Comparison of ENCODE assay signal across 8 cellular contexts in the genomic region with DNA sequence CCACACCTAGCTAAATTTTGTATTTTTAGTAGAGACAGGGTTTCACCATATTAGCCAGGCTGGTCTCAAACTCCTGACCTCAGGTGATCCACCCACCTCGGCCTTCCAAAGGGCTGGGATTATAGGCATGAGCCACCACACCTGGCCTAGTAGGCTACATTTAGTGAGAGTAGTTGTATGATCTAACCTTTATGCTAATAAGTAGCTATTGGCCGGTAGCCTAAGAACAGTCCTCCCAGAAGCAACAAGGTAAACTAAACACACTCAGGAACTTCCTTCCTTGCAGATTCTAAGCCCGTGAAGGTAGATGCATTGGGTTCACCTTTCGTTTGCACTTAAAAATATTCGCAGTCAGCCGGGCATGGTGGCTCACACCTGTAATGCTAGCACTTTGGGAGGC. TPM values are rescaled to one million over a fixed set of nuclear protein-coding genes. Genes with fewer than 3 reads are reported as not detected.
A peak's percentile ranks its signal among the peaks of the same experiment; 100 is the strongest.
DNase-seq lines count a peak whose midpoint lies in the region; ATAC-seq and TF ChIP-seq lines count a peak whose summit lies in the region.
"Not testable (repeated sequence)": the region's sequence is repeated elsewhere in the genome, so short reads cannot be mapped to it uniquely, and the experiment has no call there.

No MANE protein-coding gene starts in this region.

- H2AK5ac ChIP-seq in trophoblast cell (ENCODE audit: low read length): not testable (repeated sequence)

- not testable (repeated sequence) for H3K4me1 ChIP-seq in colonic mucosa; left lung; trophoblast cell (ENCODE audit: control insufficient read depth in 1 of 2, insufficient read depth in 2 of 2, low read length in 2 of 2)

- no CpG with 5 or more reads among the region's 6 CpGs for WGBS in trophoblast cell (ENCODE audit: extremely low coverage, insufficient coverage, insufficient read length)

- H3K27ac ChIP-seq in C4-2B: peak overlapping the region; percentile 29
- peak overlapping the region; percentile 28 for H3K27ac ChIP-seq in colonic mucosa
- H3K27ac ChIP-seq in left lung; trophoblast cell (ENCODE audit: low read depth, low read length): not testable (repeated sequence)

- not testable (repeated sequence) for H3K9me3 ChIP-seq in T-helper 17 cell (ENCODE audit: control insufficient read depth, low read length, poor library complexity, severe bottlenecking); colonic mucosa; left lung; trophoblast cell (ENCODE audit: insufficient read depth, low read depth, low read length)

- not testable (repeated sequence) for H2BK12ac ChIP-seq in trophoblast cell (ENCODE audit: low read length)

- H3K9ac ChIP-seq in colonic mucosa (ENCODE audit: low read depth in 2 of 2, low read length in 2 of 2): not testable (repeated sequence)
- peak overlapping the region; percentile 66 for H3K9ac ChIP-seq in trophoblast cell (ENCODE audit: low read length)

- H3K4me3 ChIP-seq in LNCaP clone FGC (ENCODE audit: low read depth, low read length); colonic mucosa; left lung; trophoblast cell (ENCODE audit: low read depth, low read length): not testable (repeated sequence)

- not testable (repeated sequence) for H4K91ac ChIP-seq in trophoblast cell (ENCODE audit: low read depth, low read length)

- not testable (repeated sequence) for H4K8ac ChIP-seq in trophoblast cell (ENCODE audit: low read depth, low read length)

- H2AFZ ChIP-seq in trophoblast cell (ENCODE audit: insufficient read depth, low read length, poor library complexity): not testable (repeated sequence)

- H3K4me1 Mint-ChIP-seq in T-helper 17 cell: peaks cover 29% of the 10 kb centered on the region

- not testable (repeated sequence) for H3K36me3 ChIP-seq in colonic mucosa; left lung; trophoblast cell (ENCODE audit: control insufficient read depth in 1 of 2, insufficient read depth in 2 of 2, low read length in 2 of 2)

- H3K36me3 Mint-ChIP-seq in T-helper 17 cell (ENCODE audit: low read depth): not testable (repeated sequence)

- not testable (repeated sequence) for H3K27me3 Mint-ChIP-seq in T-helper 17 cell

- not testable (repeated sequence) for H3K27me3 ChIP-seq in colonic mucosa; left lung; trophoblast cell (ENCODE audit: insufficient read depth, low read length)

- not testable (repeated sequence) for H2BK5ac ChIP-seq in trophoblast cell (ENCODE audit: low read depth, low read length, poor library complexity)

- not testable (repeated sequence) for H3K23ac ChIP-seq in trophoblast cell (ENCODE audit: low read length)

- H3K4ac ChIP-seq in trophoblast cell (ENCODE audit: low read depth, low read length): not testable (repeated sequence)

- intact Hi-C loops in colonic mucosa (cut with DNase I); left lung (cut with DNase I): not testable (repeated sequence)

- not testable (repeated sequence) for H3K79me2 ChIP-seq in trophoblast cell (ENCODE audit: control insufficient read depth, insufficient read depth, low read length, poor library complexity)

- H2BK120ac ChIP-seq in trophoblast cell (ENCODE audit: insufficient read depth, low read length, poor library complexity): not testable (repeated sequence)

- not testable (repeated sequence) for H4K12ac ChIP-seq in trophoblast cell (ENCODE audit: low read depth, low read length)

- not testable (repeated sequence) for ATAC-seq in T-helper 17 cell
- ATAC-seq in left lung: peak; percentile 52

- peak overlapping the region; percentile 37 for H3K27ac Mint-ChIP-seq in T-helper 17 cell

- H3K18ac ChIP-seq in trophoblast cell (ENCODE audit: low read length): not testable (repeated sequence)

- not testable (repeated sequence) for H3K4me3 Mint-ChIP-seq in T-helper 17 cell

- not testable (repeated sequence) for H3K79me1 ChIP-seq in trophoblast cell (ENCODE audit: low read length)

- H3K14ac ChIP-seq in trophoblast cell (ENCODE audit: low read length): not testable (repeated sequence)

- peak; percentile 48 for DNase-seq in LNCaP clone FGC (ENCODE audit: low read depth)
- peak; percentile 51 for DNase-seq in NCI-H2029 treated with DMSO at 0.1 percent for 48 hours (lab: John Stamatoyannopoulos, UW)
- DNase-seq in NCI-H69 (lab: John Stamatoyannopoulos, UW): peak; percentile 70
- DNase-seq in T-helper 17 cell, colonic mucosa, left lung, trophoblast cell: not testable (repeated sequence)

- H3K4me2 ChIP-seq in trophoblast cell (ENCODE audit: low read length): not testable (repeated sequence)

- not testable (repeated sequence) for TF ChIP-seq CTCF in C4-2B (conservative IDR thresholded peaks at IDR 0.05); LNCaP clone FGC (IDR thresholded peaks at IDR 0.05; ENCODE audit: control insufficient read depth, extremely low read depth, insufficient read depth); colonic mucosa (IDR thresholded peaks at IDR 0.05); left lung (IDR thresholded peaks at IDR 0.05)

RNA-seq across cellular contexts. Expression of gene FRY, which starts 25.8 kb away (rescaled TPM):
- total RNA-seq in T-helper 17 cell (10 to 100 TPM; 46.3 to 68.8 TPM), colonic mucosa (10 to 100 TPM in 1 of 2 donors, 1 to 10 TPM in 1; 7.0 to 19.9 TPM), left lung (10 to 100 TPM; 49.2 to 51.8 TPM)
- polyA plus RNA-seq in trophoblast cell (2013): 0.33 TPM in 2 replicates
